ENCODE assay signal across 11 cellular contexts in genomic region chr4:76850010-76850441, GRCh38. TPM values are rescaled to one million over a fixed set of nuclear protein-coding genes. Genes with fewer than 3 reads are reported as not detected.
DNase-seq lines count a peak whose midpoint lies in the region; ATAC-seq, FAIRE-seq and TF ChIP-seq lines count a peak whose summit lies in the region.
"Had no signal": no experiment of that assay in that cellular context is flagged by ENCODE, and none has a peak within 500 bp of the region (broad histone marks: within the 10 kb centered on the region; RNA-seq: fewer than 3 reads in every experiment).

No MANE protein-coding gene starts in this region.

- H3K9me2 ChIP-seq in SK-N-SH (no peaks in the 10 kb centered on the region), GM23338 (ENCODE audit: insufficient read depth) (0 out of 2 replicates have a peak, but pooled peaks cover 3% of the 10 kb centered on the region)

- no peaks in the 10 kb centered on the region for H3K36me3 Mint-ChIP-seq in GM23338 (ENCODE audit: low read depth)

- no peaks in the 10 kb centered on the region for H3K36me3 ChIP-seq in SK-N-SH (replicated peaks in 1 of 2; ENCODE audit: control insufficient read depth in 1 of 2, insufficient read depth in 2 of 2, low read length in 1 of 2)
- no peaks in the 10 kb centered on the region for H3K36me3 ChIP-seq in small intestine (ENCODE audit: control insufficient read depth in 2 of 2, insufficient read depth in 2 of 2, low read length in 2 of 2)
- H3K36me3 ChIP-seq in GM23338 (ENCODE audit: insufficient read depth): no peaks in the 10 kb centered on the region
- H3K36me3 ChIP-seq in testis (ENCODE audit: low read depth, missing control alignments): no peaks in the 10 kb centered on the region
- H3K36me3 ChIP-seq: cardiac muscle cell, thoracic aorta had no signal

- peak overlapping the region in 1 of 2 experiments; percentile 42; a peak in 2 of 4 replicates for H3K27ac ChIP-seq in SK-N-SH (ENCODE audit: low read depth in 2 of 2, low read length in 1 of 2)
- H3K27ac ChIP-seq in small intestine (ENCODE audit: low read depth in 1 of 2, low read length in 1 of 2): no peak overlapping the region
- no peak overlapping the region for H3K27ac ChIP-seq in GM23338 (ENCODE audit: low read depth)
- no peak overlapping the region for H3K27ac ChIP-seq in testis
- H3K27ac ChIP-seq: cardiac muscle cell, thoracic aorta had no signal

- CTCF ChIA-PET in SK-N-SH (lab: Yijun Ruan, JAX): no interaction called here

- no peaks in the 10 kb centered on the region; the same call in 2 of the 3 replicates for H3K9me3 Mint-ChIP-seq in GM23338

- H3K9me3 ChIP-seq in SK-N-SH (no peaks in the 10 kb centered on the region), small intestine (ENCODE audit: control insufficient read depth, low read depth) (no peaks in the 10 kb centered on the region), testis (no peaks in the 10 kb centered on the region)
- H3K9me3 ChIP-seq: thoracic aorta had no signal

- no peaks in the 10 kb centered on the region for H4K20me1 ChIP-seq in SK-N-SH (ENCODE audit: insufficient read depth)
- H4K20me1 ChIP-seq in GM23338 (replicated peaks; ENCODE audit: insufficient read depth): no peaks in the 10 kb centered on the region

- H3K79me2 ChIP-seq in SK-N-SH (ENCODE audit: insufficient read depth) (no peaks in the 10 kb centered on the region), GM23338 (replicated peaks; ENCODE audit: insufficient read depth) (no peaks in the 10 kb centered on the region)

- TF ChIP-seq EP300 in SK-N-SH (IDR thresholded peaks at IDR 0.05; ENCODE audit: borderline replicate concordance in 1 of 2, low read depth in 1 of 2, low read length in 1 of 2): 0 out of 4 replicates have a peak, but pooled peaks of 1 of the 2 experiments have one; percentile 23

- 38% methylated on average over 4 of the region's 4 CpGs for WGBS in SK-N-SH (ENCODE audit: low lambda C conversion rate)
- 21 to 62% (median 43%) methylated on average over 4 of the region's 4 CpGs for WGBS in small intestine, 3 donors
- 77 to 78% methylated on average over 4 of the region's 4 CpGs for WGBS in testis, 2 donors

- no peak for ATAC-seq in GM23338
- no peak for ATAC-seq in HG03196 (IDR thresholded peaks at IDR 0.05; ENCODE audit: unreplicated experiment)

- FAIRE-seq in small intestine (lab: Jason Lieb, UNC): no peak

- intact Hi-C loops in testis (cut with DNase I; ENCODE audit: low total_unique reads): no loop called here

- peaks cover 12% of the 10 kb centered on the region for H3F3A ChIP-seq in SK-N-SH (replicated peaks; ENCODE audit: insufficient read depth)
- H3F3A ChIP-seq in GM23338 (replicated peaks; ENCODE audit: low read depth): no peaks in the 10 kb centered on the region

- peaks cover 4% of the 10 kb centered on the region for H3K27me3 Mint-ChIP-seq in GM23338 (ENCODE audit: insufficient read depth, low read depth, poor library complexity)

- H3K4me3 Mint-ChIP-seq in GM23338: no peak overlapping the region

- peaks cover 0 to 6% of the 10 kb centered on the region in 2 experiments; a peak in 2 of 4 replicates for H3K4me1 ChIP-seq in SK-N-SH (ENCODE audit: control insufficient read depth in 1 of 2, insufficient read depth in 2 of 2, low read depth in 1 of 2, low read length in 1 of 2)
- H3K4me1 ChIP-seq in small intestine (ENCODE audit: control insufficient read depth in 2 of 2, insufficient read depth in 1 of 2, low read depth in 1 of 2, low read length in 1 of 2): peaks cover 0 to 5% of the 10 kb centered on the region in 2 donors
- no peaks in the 10 kb centered on the region for H3K4me1 ChIP-seq in GM23338 (ENCODE audit: insufficient read depth)
- H3K4me1 ChIP-seq in testis: no peaks in the 10 kb centered on the region

- H3K4me2 ChIP-seq in SK-N-SH (no peak overlapping the region), GM23338 (no peak overlapping the region)

- DNase-seq in H4 (ENCODE audit: low spot score) (peak; percentile 84), SK-N-SH (no peak), fibroblast of the aortic adventitia (ENCODE audit: low read depth) (peak; percentile 89), small intestine (peak; percentile 83), GM23338 (ENCODE audit: low spot score) (no peak), testis (no peak)
- DNase-seq: NCI-H524 treated with DMSO at 0.1 percent for 48 hours; stimulated activated CD4-positive, alpha-beta T cell treated with anti-CD3 and anti-CD28 coated beads, Interleukin-1b, Interleukin-23, amount 100 ng/mL, for 48 hours had no signal

- no peaks in the 10 kb centered on the region for H3K4me1 Mint-ChIP-seq in GM23338

- TF ChIP-seq RAD21 in SK-N-SH (IDR thresholded peaks at IDR 0.05; ENCODE audit: low read length): no peak

- POLR2A ChIA-PET in SK-N-SH (lab: Yijun Ruan, JAX): no interaction called here

- no peak overlapping the region for H3K27ac Mint-ChIP-seq in GM23338

- TF ChIP-seq CTCF in SK-N-SH (IDR thresholded peaks at IDR 0.05): no peak
- no peak for TF ChIP-seq CTCF in fibroblast of the aortic adventitia (IDR thresholded peaks at IDR 0.05; ENCODE audit: insufficient read depth, low read length)
- no peak for TF ChIP-seq CTCF in GM23338 (conservative IDR thresholded peaks at IDR 0.05; ENCODE audit: low read depth in 2 of 2)
- no peak for TF ChIP-seq CTCF in testis (IDR thresholded peaks at IDR 0.05)

- no peaks in the 10 kb centered on the region for H3K27me3 ChIP-seq in SK-N-SH (ENCODE audit: insufficient read depth)
- H3K27me3 ChIP-seq in small intestine (ENCODE audit: control insufficient read depth in 2 of 2, insufficient read depth in 2 of 2, low read length in 2 of 2): no peaks in the 10 kb centered on the region
- H3K27me3 ChIP-seq in GM23338 (ENCODE audit: insufficient read depth): no peaks in the 10 kb centered on the region
- H3K27me3 ChIP-seq in testis: no peaks in the 10 kb centered on the region
- H3K27me3 ChIP-seq: cardiac muscle cell had no signal

- H3K9ac ChIP-seq in SK-N-SH: no peak overlapping the region

- TF ChIP-seq POLR2A in testis (IDR thresholded peaks at IDR 0.05): no peak

- H2AFZ ChIP-seq in SK-N-SH (ENCODE audit: low read depth) (no peak overlapping the region), GM23338 (no peak overlapping the region)

- H3K4me3 ChIP-seq in SK-N-SH (ENCODE audit: low read depth in 2 of 2, low read length in 1 of 2) (no peak overlapping the region), fibroblast of the aortic adventitia (ENCODE audit: low read depth, low read length) (no peak overlapping the region), small intestine (ENCODE audit: low read depth in 1 of 2, low read length in 2 of 2) (no peak overlapping the region), GM23338 (no peak overlapping the region), testis (no peak overlapping the region)
- H3K4me3 ChIP-seq: cardiac muscle cell, thoracic aorta had no signal

TF ChIP-seq in SK-N-SH, 30 proteins besides CTCF, POLR2A, EP300 and RAD21 (continues in another document):
- TF ChIP-seq EZH2phosphoT487 (IDR thresholded peaks at IDR 0.05; ENCODE audit: borderline replicate concordance, low read depth): no peak
- TF ChIP-seq, protein P1, sequence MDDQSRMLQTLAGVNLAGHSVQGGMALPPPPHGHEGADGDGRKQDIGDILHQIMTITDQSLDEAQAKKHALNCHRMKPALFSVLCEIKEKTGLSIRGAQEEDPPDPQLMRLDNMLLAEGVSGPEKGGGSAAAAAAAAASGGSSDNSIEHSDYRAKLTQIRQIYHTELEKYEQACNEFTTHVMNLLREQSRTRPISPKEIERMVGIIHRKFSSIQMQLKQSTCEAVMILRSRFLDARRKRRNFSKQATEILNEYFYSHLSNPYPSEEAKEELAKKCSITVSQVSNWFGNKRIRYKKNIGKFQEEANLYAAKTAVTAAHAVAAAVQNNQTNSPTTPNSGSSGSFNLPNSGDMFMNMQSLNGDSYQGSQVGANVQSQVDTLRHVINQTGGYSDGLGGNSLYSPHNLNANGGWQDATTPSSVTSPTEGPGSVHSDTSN (IDR thresholded peaks at IDR 0.05): peak; percentile 11; the same call in 1 of the 2 replicates
- peak; percentile 63 for TF ChIP-seq JUND (IDR thresholded peaks at IDR 0.05)
- TF ChIP-seq RXRA (IDR thresholded peaks at IDR 0.05; ENCODE audit: borderline replicate concordance, low read depth): peak; percentile 23; the same call in 1 of the 2 replicates
- 0 out of 2 replicates have a peak, but pooled peaks have one; percentile 13 for TF ChIP-seq TEAD4 (IDR thresholded peaks at IDR 0.05; ENCODE audit: borderline replicate concordance, insufficient read depth)
- peak; percentile 68 for TF ChIP-seq FOSL2 (IDR thresholded peaks at IDR 0.05; ENCODE audit: borderline replicate concordance, low read depth)
- no peak for TF ChIP-seq SMC3 (IDR thresholded peaks at IDR 0.05; ENCODE audit: low read depth, low read length)

TF ChIP-seq in GM23338, 12 proteins besides CTCF, POLR2A, EP300 and RAD21 (continues in another document):
- TF ChIP-seq EZH2phosphoT487 (IDR thresholded peaks at IDR 0.05; ENCODE audit: unreplicated experiment): no peak
- TF ChIP-seq NANOG (IDR thresholded peaks at IDR 0.05; ENCODE audit: borderline replicate concordance): no peak
- no peak for TF ChIP-seq ZNF114 (CRISPR knock-in tag; IDR thresholded peaks at IDR 0.05)
- no peak for TF ChIP-seq STAT1 (IDR thresholded peaks at IDR 0.05; ENCODE audit: unreplicated experiment)

RNA-seq across cellular contexts. Expression of gene SOWAHB, which starts 47.9 kb away (rescaled TPM):
- total RNA-seq in H4 (2014; rRNA removed; shearing (Covaris generic)): 0.04 TPM in 1 of 2 replicates, not detected in the other
- polyA plus RNA-seq in SK-N-SH (2012; rRNA removed): 0.05 and 0.06 TPM in 2 replicates
- 0.01 and 0.04 TPM in 2 replicates for polyA plus RNA-seq in SK-N-SH (2012; cell fraction: cytosol; rRNA removed)
- polyA plus RNA-seq in SK-N-SH (2012; cell fraction: nucleus; rRNA removed): 0.05 and 0.08 TPM in 2 replicates
- total RNA-seq in fibroblast of the aortic adventitia (ENCODE audit: low replicate concordance): not detected in 2 replicates
- polyA plus RNA-seq in small intestine: 1 to 10 TPM; 5.3 to 7.3 (median 6.3) TPM
- total RNA-seq in GM23338 (2014; rRNA removed; shearing (Covaris generic)): 1.1 and 2.8 TPM in 2 replicates
- 0.08 and 0.19 TPM in 2 replicates for polyA plus RNA-seq in GM23338 (2016; fragmentation: Nextera tagmentation; extraction: Ambion mirVana)
- under 1 TPM; 0.08 to 0.12 TPM for total RNA-seq in testis
- polyA plus RNA-seq in testis (ENCODE audit: insufficient read depth, low read depth, low replicate concordance): 0.21 TPM

Comparison
In these comparisons a context has a peak if more than half of its experiments do, and no peak if none do; other contexts are left out.
1. DNase-seq: peak in H4 (single experiment), fibroblast of the aortic adventitia (single experiment) and small intestine (single experiment); none in SK-N-SH (single experiment), GM23338 (single experiment) and testis (single experiment).